ENCODE assay signal across 22 cellular contexts in the genomic region with DNA sequence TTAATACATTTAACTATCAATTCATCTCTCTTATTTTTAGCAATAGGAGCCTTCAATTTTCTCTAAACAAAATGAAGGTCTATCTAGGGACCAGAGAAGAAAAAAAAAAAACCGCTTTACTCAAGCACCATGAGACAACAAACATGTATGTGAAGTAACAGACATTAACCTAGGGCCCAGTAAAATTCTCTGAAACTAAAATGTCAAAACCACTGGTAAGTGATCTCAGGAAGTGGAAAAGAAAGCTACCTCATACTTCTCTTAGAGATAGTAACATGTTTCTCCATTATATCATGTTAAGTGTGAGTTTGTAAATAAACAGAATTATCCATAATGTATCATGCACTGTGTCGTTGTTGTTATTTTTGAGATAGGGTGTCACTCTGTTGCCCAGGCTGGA.
"Had no signal": no experiment of that assay in that cellular context is flagged by ENCODE, and none has a peak within 500 bp of the region (broad histone marks: within the 10 kb centered on the region; RNA-seq: fewer than 3 reads in every experiment).

No MANE protein-coding gene starts in this region.

- H3K27me3 ChIP-seq: MG63 had no signal

- H3K4me3 ChIP-seq: K562, MG63, SJSA1, SK-N-MC had no signal

- H3K4me1 ChIP-seq: SJSA1 had no signal

- H3K36me3 ChIP-seq: MG63, SJSA1 had no signal

- DNase-seq: IMR-90, MG63, NCI-H1092 treated with DMSO at 0.1 percent for 48 hours, NCI-H1436, NCI-H187, NCI-H2029, NCI-H2081 treated with DMSO at 0.1 percent for 48 hours, NCI-H2171, NCI-H226, NCI-H446, NCI-H510A, NCI-H524 treated with DMSO at 0.1 percent for 48 hours, NCI-H69, NCI-H774, Right ventricle myocardium superior, RPMI8226, SIG-M5 had no signal

- ATAC-seq: HepG2, K562 had no signal

- H3K4me2 ChIP-seq: KMS-11 had no signal

- H3K9ac ChIP-seq: KMS-11 had no signal

- H3K9me3 ChIP-seq: MG63, SJSA1 had no signal
